Comparison of ENCODE assay signal across 20 cellular contexts in the genomic region with DNA sequence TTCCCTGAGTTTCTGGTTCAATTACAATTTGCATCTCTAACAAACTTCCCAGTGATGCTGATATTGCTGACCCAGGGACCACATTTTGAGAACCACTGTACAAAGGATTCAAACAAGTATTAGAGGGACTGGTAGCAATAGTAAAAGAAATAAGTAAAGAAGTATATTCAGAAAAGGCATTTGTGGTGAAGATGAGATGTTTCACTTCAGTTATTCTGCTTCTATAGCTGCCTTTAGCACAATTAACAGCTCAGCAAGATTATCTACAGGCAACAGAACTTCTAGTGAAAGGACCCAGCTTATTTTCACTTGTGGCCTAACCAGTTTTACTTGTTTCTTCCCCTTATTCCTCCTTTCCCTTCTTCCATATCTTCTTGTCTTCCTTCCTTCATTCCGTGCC.
DNase-seq lines count a peak whose midpoint lies in the region; ATAC-seq and TF ChIP-seq lines count a peak whose summit lies in the region.
"Had no signal": no experiment of that assay in that cellular context is flagged by ENCODE, and none has a peak within 500 bp of the region (broad histone marks: within the 10 kb centered on the region; RNA-seq: fewer than 3 reads in every experiment).

No MANE protein-coding gene starts in this region.

- peak; percentile 68 for ATAC-seq in HG02852 (IDR thresholded peaks at IDR 0.05; ENCODE audit: unreplicated experiment)
- ATAC-seq: HCT116, Right ventricle myocardium inferior had no signal

- TF ChIP-seq CTCF in mammary epithelial cell (conservative IDR thresholded peaks at IDR 0.05 in 1 of 2, IDR thresholded peaks at IDR 0.05 in 1 of 2; ENCODE audit: extremely low read depth in 1 of 2, insufficient read depth in 1 of 2, low read depth in 1 of 2, low read length in 2 of 2) (no peak), breast epithelium (IDR thresholded peaks at IDR 0.05) (no peak)

- TF ChIP-seq POLR2A in breast epithelium (IDR thresholded peaks at IDR 0.05), result no peak

- BruUV-seq in mammary epithelial cell (replicated peaks; lab: Mats Ljungman, UMichigan), result no TSS peak

- in situ Hi-C loops in mammary epithelial cell (cut with MboI; ENCODE audit: low sequenced_read_pairs in 2 of 2), result no loop called here

- H3K9me3 ChIP-seq in mammary epithelial cell (replicated peaks; ENCODE audit: insufficient read depth, low read length) (no peaks in the 10 kb centered on the region), breast epithelium (no peaks in the 10 kb centered on the region)

- H3K9ac ChIP-seq in mammary epithelial cell (ENCODE audit: insufficient read depth, low read length), result no peak overlapping the region

- H3K27ac ChIP-seq in mammary epithelial cell (ENCODE audit: insufficient read depth, low read depth, low read length), result no peak overlapping the region
- no peak overlapping the region for H3K27ac ChIP-seq in breast epithelium
- H3K27ac ChIP-seq: 22Rv1 had no signal

- H3K36me3 ChIP-seq in mammary epithelial cell (ENCODE audit: insufficient read depth, low read length) (no peaks in the 10 kb centered on the region), breast epithelium (no peaks in the 10 kb centered on the region)

- H3K4me1 ChIP-seq in mammary epithelial cell (ENCODE audit: insufficient read depth, low read length) (no peaks in the 10 kb centered on the region), breast epithelium (no peaks in the 10 kb centered on the region)

- peak overlapping the region; percentile 61 for H2AFZ ChIP-seq in mammary epithelial cell (ENCODE audit: low read depth, low read length)

- intact Hi-C loops in mammary epithelial cell (cut with micrococcal nuclease) (no loop called here), breast epithelium (cut with DNase I; ENCODE audit: low total_unique reads) (no loop called here)

- dilution Hi-C loops in mammary epithelial cell (cut with HindIII; ENCODE audit: low sequenced_read_pairs), result no loop called here

- DNase-seq in mammary epithelial cell, result no peak
- no peak for DNase-seq in breast epithelium (ENCODE audit: low spot score in 2 of 2)
- DNase-seq in MV-4-11 (lab: John Stamatoyannopoulos, UW), result peak; percentile 7
- DNase-seq in nucleus accumbens (lab: John Stamatoyannopoulos, UW), result no peak
- DNase-seq in activated naive CD4-positive, alpha-beta T cell (lab: John Stamatoyannopoulos, UW), result no peak
- no peak for DNase-seq in NCI-H1417 (lab: John Stamatoyannopoulos, UW)
- DNase-seq in D341Med (ENCODE audit: low spot score), result no peak
- DNase-seq: AML-193, DMS 273 treated with DMSO at 0.1 percent for 48 hours, GOT3, Karpas-422, NCI-H1048, NCI-H2081, NCI-H2171 treated with DMSO at 0.1 percent for 48 hours, NCI-H446, NCI-H69 had no signal

- H3K4me3 ChIP-seq in mammary epithelial cell (replicated peaks in 1 of 3; ENCODE audit: insufficient read depth in 1 of 3, low read depth in 2 of 3, low read length in 3 of 3), result no peak overlapping the region
- no peak overlapping the region for H3K4me3 ChIP-seq in breast epithelium

- no peaks in the 10 kb centered on the region for H4K20me1 ChIP-seq in mammary epithelial cell (ENCODE audit: insufficient read depth, low read length)

- no peak overlapping the region for H3K4me2 ChIP-seq in mammary epithelial cell (ENCODE audit: insufficient read depth, low read depth, low read length)

- CTCF ChIA-PET in mammary epithelial cell (lab: Charles Lee; ENCODE audit: low non-redundant PET), result no interaction called here

- 0% methylated on average over 1 of the region's 1 CpG for WGBS in mammary epithelial cell (ENCODE audit: low coverage, missing lambda C conversion rate)

- no peaks in the 10 kb centered on the region for H3K79me2 ChIP-seq in mammary epithelial cell (ENCODE audit: insufficient read depth, low read length)

- H3K27me3 ChIP-seq in mammary epithelial cell (ENCODE audit: insufficient read depth, low read length) (no peaks in the 10 kb centered on the region), breast epithelium (no peaks in the 10 kb centered on the region)
